ENCODE assay signal across 11 cellular contexts in genomic region chr6:14747881-14748520, GRCh38.
DNase-seq lines count a peak whose midpoint lies in the region; ATAC-seq and TF ChIP-seq lines count a peak whose summit lies in the region.
"Had no signal": no experiment of that assay in that cellular context is flagged by ENCODE, and none has a peak within 500 bp of the region (broad histone marks: within the 10 kb centered on the region; RNA-seq: fewer than 3 reads in every experiment).

No MANE protein-coding gene starts in this region.

- POLR2A ChIA-PET in activated CD4-positive, alpha-beta memory T cell treated with anti-CD3 and anti-CD28 coated beads, Interleukin-2, amount 10 ng/mL, durations not matched to agents 7 days and 5 days (lab: Charles Lee) = interaction anchor here (0.7 to 1.5 kb wide), 3 partner anchors 15 to 129 kb away, joined by 3 to 5 read pairs (median 3); no protein-coding TSS in a partner anchor

- peak; percentile 49 to 56 for DNase-seq in stimulated activated CD4-positive, alpha-beta T cell treated with anti-CD3 and anti-CD28 coated beads, Interleukin-2, amount 100 ng/mL, for 24 hours
- DNase-seq in stimulated activated CD4-positive, alpha-beta T cell treated with anti-CD3 and anti-CD28 coated beads, Interleukin-2, amount 100 ng/mL, for 48 hours = no peak
- no peak for DNase-seq in activated CD4-positive, alpha-beta memory T cell treated with anti-CD3 and anti-CD28 coated beads, Interleukin-2, amount 10 ng/mL, durations not matched to agents 7 days and 5 days
- DNase-seq in fibroblast of peridontal ligament (ENCODE audit: extremely low read depth) = peak; percentile 34
- DNase-seq in cortex of kidney (lab: John Stamatoyannopoulos, UW) = no peak
- DNase-seq in dorsolateral prefrontal cortex = no peak
- no peak for DNase-seq in NCI-H1930 (lab: John Stamatoyannopoulos, UW)
- DNase-seq: amygdala; CD4-positive, alpha-beta memory T cell; GDM1 had no signal

- H3K27ac ChIP-seq in dorsolateral prefrontal cortex = no peak overlapping the region

- no peak for ATAC-seq in HG03460 (IDR thresholded peaks at IDR 0.05; ENCODE audit: unreplicated experiment)

- no peaks in the 10 kb centered on the region for H3K27me3 Mint-ChIP-seq in activated CD4-positive, alpha-beta memory T cell treated with anti-CD3 and anti-CD28 coated beads, Interleukin-2, amount 10 ng/mL, durations not matched to agents 7 days and 5 days

- no peaks in the 10 kb centered on the region for H3K9me3 Mint-ChIP-seq in activated CD4-positive, alpha-beta memory T cell treated with anti-CD3 and anti-CD28 coated beads, Interleukin-2, amount 10 ng/mL, durations not matched to agents 7 days and 5 days
- H3K9me3 Mint-ChIP-seq: CD4-positive, alpha-beta memory T cell had no signal

- H3K27ac Mint-ChIP-seq in activated CD4-positive, alpha-beta memory T cell treated with anti-CD3 and anti-CD28 coated beads, Interleukin-2, amount 10 ng/mL, durations not matched to agents 7 days and 5 days = peak overlapping the region; percentile 37

- no peak overlapping the region for H3K4me3 ChIP-seq in dorsolateral prefrontal cortex

- H3K4me3 Mint-ChIP-seq in activated CD4-positive, alpha-beta memory T cell treated with anti-CD3 and anti-CD28 coated beads, Interleukin-2, amount 10 ng/mL, durations not matched to agents 7 days and 5 days = no peak overlapping the region

- H3K27me3 ChIP-seq in dorsolateral prefrontal cortex = peaks cover 0 to 3% (median 0%) of the 10 kb centered on the region in 45 donors

- no peak for TF ChIP-seq CTCF in dorsolateral prefrontal cortex (IDR thresholded peaks at IDR 0.05 in 54 of 56, conservative IDR thresholded peaks at IDR 0.05 in 2 of 56; ENCODE audit: low read depth in 1 of 56, partially characterized antibody in 56 of 56)

- H3K4me1 Mint-ChIP-seq in activated CD4-positive, alpha-beta memory T cell treated with anti-CD3 and anti-CD28 coated beads, Interleukin-2, amount 10 ng/mL, durations not matched to agents 7 days and 5 days = peaks cover 57% of the 10 kb centered on the region

- intact Hi-C loops in dorsolateral prefrontal cortex (cut with DNase I) = no loop called here

- peaks cover 3% of the 10 kb centered on the region for H3K36me3 Mint-ChIP-seq in activated CD4-positive, alpha-beta memory T cell treated with anti-CD3 and anti-CD28 coated beads, Interleukin-2, amount 10 ng/mL, durations not matched to agents 7 days and 5 days (ENCODE audit: low read depth)
- H3K36me3 Mint-ChIP-seq: CD4-positive, alpha-beta memory T cell had no signal

- CTCF ChIA-PET in activated CD4-positive, alpha-beta memory T cell treated with anti-CD3 and anti-CD28 coated beads, Interleukin-2, amount 10 ng/mL, durations not matched to agents 7 days and 5 days (lab: Charles Lee) = interaction anchor here (1.0 kb wide), 1 partner anchor 82 kb away, joined by 3 read pairs; no protein-coding TSS in a partner anchor

Comparison
In these comparisons a context has a peak if more than half of its experiments do, and no peak if none do; other contexts are left out.
1. DNase-seq: peak in stimulated activated CD4-positive, alpha-beta T cell treated with anti-CD3 and anti-CD28 coated beads, Interleukin-2, amount 100 ng/mL, for 24 hours (2 of 2) and fibroblast of peridontal ligament (single experiment); none in stimulated activated CD4-positive, alpha-beta T cell treated with anti-CD3 and anti-CD28 coated beads, Interleukin-2, amount 100 ng/mL, for 48 hours (0 of 2), activated CD4-positive, alpha-beta memory T cell treated with anti-CD3 and anti-CD28 coated beads, Interleukin-2, amount 10 ng/mL, durations not matched to agents 7 days and 5 days (single experiment), cortex of kidney (single experiment), dorsolateral prefrontal cortex (0 of 10) and NCI-H1930 (0 of 2).